In genomic region chr4:7103599-7104365, GRCh38 we compare ENCODE assay signal across 8 cellular contexts. TPM values are rescaled to one million over a fixed set of nuclear protein-coding genes. Genes with fewer than 3 reads are reported as not detected.
A peak's percentile ranks its signal among the peaks of the same experiment; 100 is the strongest.
DNase-seq lines count a peak whose midpoint lies in the region; ATAC-seq and TF ChIP-seq lines count a peak whose summit lies in the region.

No MANE protein-coding gene starts in this region.

- POLR2A ChIA-PET in BJ (lab: Charles Lee) = no interaction called here

- CTCF ChIA-PET in BJ (lab: Yijun Ruan, JAX) = interaction anchor here (1.1 to 1.4 kb wide), 3 partner anchors 20 to 301 kb away, joined by 3 to 5 read pairs (median 3); no protein-coding TSS in a partner anchor

- TF ChIP-seq CTCF in BJ (IDR thresholded peaks at IDR 0.05; ENCODE audit: insufficient read depth, low read depth, low read length) = no peak
- no peak for TF ChIP-seq CTCF in brain microvascular endothelial cell (IDR thresholded peaks at IDR 0.05; ENCODE audit: low read depth, low read length, missing control alignments)
- no peak for TF ChIP-seq CTCF in liver (IDR thresholded peaks at IDR 0.05; ENCODE audit: low read depth, low read length, missing input control)

- H3K36me3 ChIP-seq in BJ (ENCODE audit: control insufficient read depth, insufficient read depth, low read length) (no peaks in the 10 kb centered on the region), HUES64 (ENCODE audit: insufficient read depth, low read length) (no peaks in the 10 kb centered on the region), brain microvascular endothelial cell (replicated peaks) (no peaks in the 10 kb centered on the region), liver (ENCODE audit: control insufficient read depth in 4 of 4, insufficient read depth in 3 of 4, low read depth in 1 of 4, low read length in 3 of 4) (no peaks in the 10 kb centered on the region), stomach smooth muscle (ENCODE audit: control insufficient read depth in 2 of 2, insufficient read depth in 2 of 2, low read length in 2 of 2) (no peaks in the 10 kb centered on the region)

- TF ChIP-seq RAD21 in liver (IDR thresholded peaks at IDR 0.05) = no peak

- WGBS in HUES64 = 67% methylated on average over 22 of the region's 22 CpGs
- WGBS in liver = 30% methylated on average over 22 of the region's 22 CpGs

- DNase-seq in BJ (ENCODE audit: low read depth) (no peak), brain microvascular endothelial cell (peak; percentile 6), SKM-1 treated with dmso at 0.1 percent for 144 hours (lab: John Stamatoyannopoulos, UW; ENCODE audit: unreplicated experiment) (no peak)

- H3K27ac ChIP-seq in HUES64 (ENCODE audit: low read depth, low read length) (no peak overlapping the region), brain microvascular endothelial cell (no peak overlapping the region), liver (ENCODE audit: low read depth in 1 of 2, low read length in 2 of 2) (peak overlapping the region; percentile 2 to 73), stomach smooth muscle (ENCODE audit: low read length) (peak overlapping the region; percentile 24)

- H3K9me3 ChIP-seq in HUES64 (ENCODE audit: insufficient read depth, low read depth, low read length) (no peaks in the 10 kb centered on the region), liver (ENCODE audit: control insufficient read depth in 4 of 4, low read length in 3 of 4) (no peaks in the 10 kb centered on the region), stomach smooth muscle (ENCODE audit: control insufficient read depth in 2 of 2, low read length in 2 of 2) (no peaks in the 10 kb centered on the region)

- H3K27me3 ChIP-seq in BJ (ENCODE audit: control insufficient read depth, insufficient read depth, low read length) (no peaks in the 10 kb centered on the region; the same call in 1 of the 2 replicates), HUES64 (ENCODE audit: insufficient read depth, low read length) (peaks cover 34% of the 10 kb centered on the region), brain microvascular endothelial cell (replicated peaks) (no peaks in the 10 kb centered on the region), liver (ENCODE audit: control insufficient read depth in 4 of 4, insufficient read depth in 4 of 4, low read length in 3 of 4) (no peaks in the 10 kb centered on the region), stomach smooth muscle (ENCODE audit: control insufficient read depth in 1 of 2, insufficient read depth in 2 of 2, low read length in 2 of 2) (no peaks in the 10 kb centered on the region)

- H3K9ac ChIP-seq in HUES64 (ENCODE audit: low read depth, low read length) (no peak overlapping the region), liver (ENCODE audit: low read depth in 1 of 2, low read length in 2 of 2) (no peak overlapping the region), stomach smooth muscle (ENCODE audit: low read length in 2 of 2) (peak overlapping the region in 1 of 2 donors; percentile 42)

- in situ Hi-C loops in brain microvascular endothelial cell (cut with HindIII; ENCODE audit: low pct_ligation_motif_present, low sequenced_read_pairs) = no loop called here

- H3K4me3 ChIP-seq in BJ (ENCODE audit: low read depth, low read length) (peak overlapping the region; percentile 47), HUES64 (ENCODE audit: low read length) (peak overlapping the region; percentile 84), brain microvascular endothelial cell (ENCODE audit: low read depth, low read length) (peak overlapping the region; percentile 39), liver (ENCODE audit: low read depth in 1 of 3, low read length in 3 of 3) (peak overlapping the region in 2 of 3 donors; percentile 0 to 12), stomach smooth muscle (ENCODE audit: low read length in 2 of 2) (peak overlapping the region; percentile 76 to 78)

- ATAC-seq in HG03378 (IDR thresholded peaks at IDR 0.05; ENCODE audit: unreplicated experiment) = no peak
- no peak for ATAC-seq in HG02678 (IDR thresholded peaks at IDR 0.05; ENCODE audit: unreplicated experiment)

- peaks cover 6% of the 10 kb centered on the region; the same call in 1 of the 2 replicates for H3K4me1 ChIP-seq in HUES64 (ENCODE audit: insufficient read depth, low read length)
- H3K4me1 ChIP-seq in liver (ENCODE audit: control insufficient read depth in 4 of 4, insufficient read depth in 4 of 4, low read length in 3 of 4) = peaks cover 3 to 25% (median 20%) of the 10 kb centered on the region in 4 donors
- H3K4me1 ChIP-seq in stomach smooth muscle (ENCODE audit: control insufficient read depth, insufficient read depth, low read length) = peaks cover 24% of the 10 kb centered on the region

TF ChIP-seq in liver, 16 proteins besides CTCF, POLR2A, EP300 and RAD21:
- TF ChIP-seq FOXA2 (IDR thresholded peaks at IDR 0.05) (no peak), EGR1 (IDR thresholded peaks at IDR 0.05; ENCODE audit: low read depth in 2 of 2) (peak in 1 of 2 donors; percentile 72), HNF4G (IDR thresholded peaks at IDR 0.05) (peak; percentile 82), HNF4A (conservative IDR thresholded peaks at IDR 0.05) (peak; percentile 77 to 93), GABPA (IDR thresholded peaks at IDR 0.05 in 1 of 2, conservative IDR thresholded peaks at IDR 0.05 in 1 of 2) (no peak), RXRA (IDR thresholded peaks at IDR 0.05) (peak in 1 of 2 donors; percentile 60), ZBTB33 (IDR thresholded peaks at IDR 0.05) (no peak), MAX (IDR thresholded peaks at IDR 0.05) (no peak), FOXA1 (IDR thresholded peaks at IDR 0.05) (no peak), REST (IDR thresholded peaks at IDR 0.05) (no peak), JUND (IDR thresholded peaks at IDR 0.05) (peak in 1 of 2 donors; percentile 63), TAF1 (conservative IDR thresholded peaks at IDR 0.05) (peak; percentile 41), ATF3 (IDR thresholded peaks at IDR 0.05) (no peak), YY1 (IDR thresholded peaks at IDR 0.05) (no peak), NR2F2 (IDR thresholded peaks at IDR 0.05) (peak; percentile 79), SP1 (IDR thresholded peaks at IDR 0.05) (peak; percentile 96)

RNA-seq across cellular contexts. Expression of gene GRPEL1, which starts 35.9 kb away (rescaled TPM):
- 21.1 and 35.2 TPM in 2 replicates for polyA plus RNA-seq in BJ (2011; rRNA removed)
- 10.8 and 12.1 TPM in 2 replicates for polyA minus RNA-seq in BJ (2011; rRNA and poly(A)+ RNA removed)
- polyA plus RNA-seq in HUES64 (2013, experiment 1 of 2) = 29.4 TPM
- polyA plus RNA-seq in HUES64 (2013, experiment 2 of 2) = 27.2 TPM
- 10 to 100 TPM in 1 of 2 donors, 1 to 10 TPM in 1; 9.8 to 35.2 TPM for total RNA-seq in liver
- polyA plus RNA-seq in liver = 10 to 100 TPM; 45.2 to 98.1 TPM

Comparison
In these comparisons a context has a peak if more than half of its experiments do, and no peak if none do; other contexts are left out.
1. H3K4me3 ChIP-seq: peak in every context shown above with its lines; median percentile 84 in HUES64; 77 in stomach smooth muscle; 47 in BJ; 39 in brain microvascular endothelial cell; 6 in liver.
2. H3K27ac ChIP-seq: peak in liver (2 of 2) and stomach smooth muscle (single experiment); none in HUES64 (single experiment) and brain microvascular endothelial cell (single experiment).